ENCODE assay signal across 1 cellular context in genomic region chr18:48592540-48592939, GRCh38.
TF ChIP-seq lines count a peak whose summit lies in the region.

No MANE protein-coding gene starts in this region.

TF ChIP-seq in K562, 482 proteins besides CTCF, POLR2A, EP300 and RAD21 (continued from another document and continues in another):
- TF ChIP-seq PATZ1 (CRISPR knock-in tag; IDR thresholded peaks at IDR 0.05; ENCODE audit: borderline replicate concordance): no peak
- no peak for TF ChIP-seq KDM4B (IDR thresholded peaks at IDR 0.05; ENCODE audit: borderline replicate concordance in 2 of 2, low read depth in 1 of 2)
- peak; percentile 84 for TF ChIP-seq TAL1 (IDR thresholded peaks at IDR 0.05)
- TF ChIP-seq BRD4 (IDR thresholded peaks at IDR 0.05): no peak
- TF ChIP-seq TCF3 (CRISPR knock-in tag; IDR thresholded peaks at IDR 0.05): peak; percentile 91
- no peak for TF ChIP-seq NR2C1 (IDR thresholded peaks at IDR 0.05)
- TF ChIP-seq NR2C1 (tag; IDR thresholded peaks at IDR 0.05): no peak
- TF ChIP-seq XRCC4 (IDR thresholded peaks at IDR 0.05; ENCODE audit: extremely low read depth, insufficient read depth, insufficient read length): no peak
- TF ChIP-seq GATAD2B (IDR thresholded peaks at IDR 0.05; ENCODE audit: borderline replicate concordance): no peak
- TF ChIP-seq POLR2AphosphoS5 (IDR thresholded peaks at IDR 0.05; ENCODE audit: control insufficient read depth, insufficient read depth, low read depth, low read length): peak; percentile 48; the same call in 1 of the 2 replicates
- TF ChIP-seq MAZ (CRISPR knock-in tag; conservative IDR thresholded peaks at IDR 0.05 in 1 of 2, IDR thresholded peaks at IDR 0.05 in 1 of 2): no peak
- TF ChIP-seq C11orf30 (IDR thresholded peaks at IDR 0.05; ENCODE audit: low read depth): peak; percentile 10; the same call in 1 of the 2 replicates
- TF ChIP-seq ZNF24 (IDR thresholded peaks at IDR 0.05): no peak
- TF ChIP-seq PYGO2 (tag; IDR thresholded peaks at IDR 0.05): no peak
- no peak for TF ChIP-seq L3MBTL2 (IDR thresholded peaks at IDR 0.05)
- TF ChIP-seq DLX4 (CRISPR knock-in tag; IDR thresholded peaks at IDR 0.05): no peak
- TF ChIP-seq PRMT5 (CRISPR knock-in tag; IDR thresholded peaks at IDR 0.05): no peak
- peak; percentile 53; the same call in 1 of the 2 replicates for TF ChIP-seq SMAD4 (CRISPR knock-in tag; conservative IDR thresholded peaks at IDR 0.05)
- TF ChIP-seq ZFP91 (CRISPR knock-in tag; IDR thresholded peaks at IDR 0.05): no peak
- TF ChIP-seq NFXL1 (CRISPR knock-in tag; IDR thresholded peaks at IDR 0.05): no peak
- no peak for TF ChIP-seq ZBTB17 (CRISPR knock-in tag; IDR thresholded peaks at IDR 0.05)
- peak; percentile 83 for TF ChIP-seq SOX6 (IDR thresholded peaks at IDR 0.05)
- peak; percentile 67 for TF ChIP-seq KLF16 (IDR thresholded peaks at IDR 0.05)
- TF ChIP-seq NR0B1 (IDR thresholded peaks at IDR 0.05; ENCODE audit: partially characterized antibody): no peak
- no peak for TF ChIP-seq ELF4 (CRISPR knock-in tag; IDR thresholded peaks at IDR 0.05)
- TF ChIP-seq BDP1 (IDR thresholded peaks at IDR 0.05; ENCODE audit: insufficient read depth, insufficient read length): no peak
- TF ChIP-seq ZBTB26 (CRISPR knock-in tag; IDR thresholded peaks at IDR 0.05): no peak
- TF ChIP-seq GABPA (tag; conservative IDR thresholded peaks at IDR 0.05; ENCODE audit: low read depth): no peak
- TF ChIP-seq PKNOX1 (IDR thresholded peaks at IDR 0.05): peak; percentile 16; the same call in 1 of the 2 replicates
- no peak for TF ChIP-seq HOMEZ (CRISPR knock-in tag; IDR thresholded peaks at IDR 0.05)
- TF ChIP-seq ZNF280A (IDR thresholded peaks at IDR 0.05; ENCODE audit: low read depth, partially characterized antibody): no peak
- peak; percentile 52 for TF ChIP-seq NFIC (IDR thresholded peaks at IDR 0.05)
- no peak for TF ChIP-seq GTF2F1 (IDR thresholded peaks at IDR 0.05; ENCODE audit: low read depth, low read length)
- no peak for TF ChIP-seq RBM17 (IDR thresholded peaks at IDR 0.05; ENCODE audit: borderline replicate concordance, low read depth, low read length)
- no peak for TF ChIP-seq FOXJ2 (tag; IDR thresholded peaks at IDR 0.05)
- TF ChIP-seq ZNF41 (CRISPR knock-in tag; conservative IDR thresholded peaks at IDR 0.05): no peak
- no peak for TF ChIP-seq MCM7 (IDR thresholded peaks at IDR 0.05)
- peak in 1 of 3 experiments; percentile 46; a peak in 1 of 6 replicates for TF ChIP-seq ZBTB11 (CRISPR knock-in tag; IDR thresholded peaks at IDR 0.05)
- TF ChIP-seq HMG20B (CRISPR knock-in tag; IDR thresholded peaks at IDR 0.05): no peak
- TF ChIP-seq ZNF398 (CRISPR knock-in tag; IDR thresholded peaks at IDR 0.05): no peak
- no peak for TF ChIP-seq ZNF449 (CRISPR knock-in tag; IDR thresholded peaks at IDR 0.05)
- no peak for TF ChIP-seq NR2C2 (CRISPR knock-in tag; IDR thresholded peaks at IDR 0.05)
- TF ChIP-seq NR2C2 (tag; IDR thresholded peaks at IDR 0.05): no peak
- TF ChIP-seq ETV5 (CRISPR knock-in tag; IDR thresholded peaks at IDR 0.05; ENCODE audit: low read depth): no peak
- TF ChIP-seq CTCFL (IDR thresholded peaks at IDR 0.05; ENCODE audit: borderline replicate concordance, insufficient read depth, low read depth, low read length, poor library complexity, severe bottlenecking): no peak
